Comparison of ENCODE assay signal across 27 cellular contexts in genomic region chr18:26175481-26175880, GRCh38. TPM values are rescaled to one million over a fixed set of nuclear protein-coding genes. Genes with fewer than 3 reads are reported as not detected.
"Had no signal": no experiment of that assay in that cellular context is flagged by ENCODE, and none has a peak within 500 bp of the region (broad histone marks: within the 10 kb centered on the region; RNA-seq: fewer than 3 reads in every experiment).

No MANE protein-coding gene starts in this region.

- H3K27me3 ChIP-seq: breast epithelium, colonic mucosa, esophagus muscularis mucosa, hepatocyte, left lung, pancreas, thyroid gland, upper lobe of right lung had no signal

- H3K27me3 Mint-ChIP-seq: activated CD4-positive, alpha-beta memory T cell treated with anti-CD3 and anti-CD28 coated beads for 36 hours; activated naive CD8-positive, alpha-beta T cell treated with anti-CD3 and anti-CD28 coated beads for 36 hours; stimulated activated naive CD8-positive, alpha-beta T cell treated with anti-CD3 and anti-CD28 coated beads, Interleukin-15, Interleukin-2, amounts not matched to agents 100 ng/mL and 50 ng/mL, for 24 hours had no signal

- H3K9me3 ChIP-seq: breast epithelium, colonic mucosa, esophagus muscularis mucosa, left lung, pancreas, thyroid gland, upper lobe of right lung had no signal

- H2AFZ ChIP-seq: hepatocyte had no signal

- H3K36me3 Mint-ChIP-seq: activated CD4-positive, alpha-beta memory T cell treated with anti-CD3 and anti-CD28 coated beads for 36 hours; activated naive CD8-positive, alpha-beta T cell treated with anti-CD3 and anti-CD28 coated beads for 36 hours had no signal

- H3K4me1 ChIP-seq: breast epithelium, colonic mucosa, esophagus muscularis mucosa, left lung, pancreas, thyroid gland, upper lobe of right lung had no signal

- DNase-seq: activated CD4-positive, alpha-beta memory T cell treated with anti-CD3 and anti-CD28 coated beads for 36 hours; activated CD4-positive, alpha-beta T cell treated with anti-CD3 and anti-CD28 coated beads for 48 hours; activated naive CD4-positive, alpha-beta T cell; activated naive CD8-positive, alpha-beta T cell treated with anti-CD3 and anti-CD28 coated beads for 36 hours; colonic mucosa; dorsolateral prefrontal cortex; glutamatergic neuron; kidney glomerular epithelial cell; left lung; nephron progenitor cell; pancreas; right cardiac atrium; stimulated activated CD4-positive, alpha-beta T cell treated with anti-CD3 and anti-CD28 coated beads, Interleukin-12 subunit alpha, Interleukin-12 subunit beta, amount 100 ng/mL, for 4 hours; stimulated activated CD4-positive, alpha-beta T cell treated with anti-CD3 and anti-CD28 coated beads, Interleukin-4, amount 100 ng/mL, for 4 hours; substantia nigra; T-helper 2 cell; thyroid gland; upper lobe of right lung had no signal

- H3K27ac ChIP-seq: breast epithelium, colonic mucosa, dorsolateral prefrontal cortex, esophagus muscularis mucosa, hepatocyte, left lung, pancreas, thyroid gland, upper lobe of right lung had no signal

- H3K4me3 ChIP-seq: breast epithelium, colonic mucosa, dorsolateral prefrontal cortex, esophagus muscularis mucosa, hepatocyte, left lung, lung, pancreas, thyroid gland, upper lobe of right lung had no signal

- H3K4me3 Mint-ChIP-seq: activated CD4-positive, alpha-beta memory T cell treated with anti-CD3 and anti-CD28 coated beads for 36 hours; activated naive CD8-positive, alpha-beta T cell treated with anti-CD3 and anti-CD28 coated beads for 36 hours; nephron progenitor cell; stimulated activated naive CD8-positive, alpha-beta T cell treated with anti-CD3 and anti-CD28 coated beads, Interleukin-15, Interleukin-2, amounts not matched to agents 100 ng/mL and 50 ng/mL, for 24 hours had no signal

- ATAC-seq: left lung, pancreas, right cardiac atrium, upper lobe of right lung had no signal

- FAIRE-seq: astrocyte, frontal cortex, pancreas had no signal

- H3K36me3 ChIP-seq: breast epithelium, colonic mucosa, esophagus muscularis mucosa, left lung, pancreas, thyroid gland, upper lobe of right lung had no signal

- H3K27ac Mint-ChIP-seq: activated CD4-positive, alpha-beta memory T cell treated with anti-CD3 and anti-CD28 coated beads for 36 hours; activated naive CD8-positive, alpha-beta T cell treated with anti-CD3 and anti-CD28 coated beads for 36 hours; activated T-helper 2 cell treated with anti-CD3 and anti-CD28 coated beads, Interferon-gamma antibody, Interleukin-2, Interleukin-4, amounts not matched to agents 10 μg/mL and 5 μg/mL and 100 μg/mL, durations not matched to agents 14 hours and 24 hours and 36 hours; nephron progenitor cell; stimulated activated naive CD8-positive, alpha-beta T cell treated with anti-CD3 and anti-CD28 coated beads, Interleukin-15, Interleukin-2, amounts not matched to agents 100 ng/mL and 50 ng/mL, for 24 hours had no signal

- H3K4me2 ChIP-seq: hepatocyte had no signal

- H3K79me2 ChIP-seq: hepatocyte had no signal

- H3K9me3 Mint-ChIP-seq: activated CD4-positive, alpha-beta memory T cell treated with anti-CD3 and anti-CD28 coated beads for 36 hours; activated naive CD8-positive, alpha-beta T cell treated with anti-CD3 and anti-CD28 coated beads for 36 hours; activated T-helper 2 cell treated with anti-CD3 and anti-CD28 coated beads, Interferon-gamma antibody, Interleukin-2, Interleukin-4, amounts not matched to agents 10 μg/mL and 5 μg/mL and 100 μg/mL, durations not matched to agents 14 hours and 24 hours and 36 hours; nephron progenitor cell; stimulated activated naive CD8-positive, alpha-beta T cell treated with anti-CD3 and anti-CD28 coated beads, Interleukin-15, Interleukin-2, amounts not matched to agents 100 ng/mL and 50 ng/mL, for 24 hours had no signal

RNA-seq across cellular contexts. Expression of gene PSMA8, which starts 41.8 kb away (rescaled TPM):
- total RNA-seq: astrocyte, breast epithelium, colonic mucosa, esophagus muscularis mucosa, frontal cortex, hepatocyte, lung, pancreas, pulmonary artery endothelial cell, right cardiac atrium, upper lobe of right lung had no signal
- polyA plus RNA-seq: pancreas had no signal

RNA-seq across cellular contexts. Expression of gene TAF4B, which starts 50.8 kb away (rescaled TPM):
- polyA plus RNA-seq: hepatocyte had no signal
